In genomic region chr14:60653388-60653690, GRCh38 we compare ENCODE assay signal across 15 cellular contexts. TPM values are rescaled to one million over a fixed set of nuclear protein-coding genes. Genes with fewer than 3 reads are reported as not detected.
DNase-seq lines count a peak whose midpoint lies in the region; ATAC-seq and TF ChIP-seq lines count a peak whose summit lies in the region.
"Had no signal": no experiment of that assay in that cellular context is flagged by ENCODE, and none has a peak within 500 bp of the region (broad histone marks: within the 10 kb centered on the region; RNA-seq: fewer than 3 reads in every experiment).

No MANE protein-coding gene starts in this region.

- TF ChIP-seq CTCF in coronary artery (IDR thresholded peaks at IDR 0.05), result no peak
- no peak for TF ChIP-seq CTCF in neural progenitor cell (IDR thresholded peaks at IDR 0.05)

- peak overlapping the region; percentile 65 for H3K4me2 ChIP-seq in neural progenitor cell
- H3K4me2 ChIP-seq: A549 had no signal

- peaks cover 100% of the 10 kb centered on the region for H3K27me3 ChIP-seq in neural progenitor cell
- peaks cover 50% of the 10 kb centered on the region for H3K27me3 ChIP-seq in effector memory CD4-positive, alpha-beta T cell (replicated peaks; ENCODE audit: control insufficient read depth, insufficient read depth, low read length, poor library complexity, severe bottlenecking)

- H3K9ac ChIP-seq in neural progenitor cell, result no peak overlapping the region

- H3K27ac Mint-ChIP-seq in neural progenitor cell, result peak overlapping the region; percentile 69
- H3K27ac Mint-ChIP-seq: natural killer cell had no signal

- peaks cover 9% of the 10 kb centered on the region for H3K9me3 Mint-ChIP-seq in neural progenitor cell
- H3K9me3 Mint-ChIP-seq: natural killer cell had no signal

- peaks cover 60% of the 10 kb centered on the region for H4K20me1 ChIP-seq in neural progenitor cell (ENCODE audit: low read depth)

- no peak overlapping the region for H2AFZ ChIP-seq in neural progenitor cell (replicated peaks)

- no peaks in the 10 kb centered on the region for H3K36me3 Mint-ChIP-seq in neural progenitor cell
- H3K36me3 Mint-ChIP-seq: natural killer cell had no signal

- ATAC-seq in GM21447 (IDR thresholded peaks at IDR 0.05; ENCODE audit: unreplicated experiment), result no peak
- ATAC-seq: A549 had no signal

- H3K4me3 ChIP-seq in coronary artery (peak overlapping the region; percentile 14), neural progenitor cell (peak overlapping the region; percentile 21)
- no peak overlapping the region for H3K4me3 ChIP-seq in effector memory CD4-positive, alpha-beta T cell (ENCODE audit: insufficient read depth, low read depth, low read length, poor library complexity, severe bottlenecking)
- H3K4me3 ChIP-seq: A549 had no signal

- no peak overlapping the region for H3K27ac ChIP-seq in coronary artery
- no peak overlapping the region for H3K27ac ChIP-seq in neural progenitor cell
- no peak overlapping the region for H3K27ac ChIP-seq in effector memory CD4-positive, alpha-beta T cell (ENCODE audit: insufficient read depth, low read length, poor library complexity, severe bottlenecking)
- H3K27ac ChIP-seq: A549 had no signal

- no peaks in the 10 kb centered on the region for H3K9me3 ChIP-seq in neural progenitor cell (ENCODE audit: low read depth)
- no peaks in the 10 kb centered on the region for H3K9me3 ChIP-seq in effector memory CD4-positive, alpha-beta T cell (ENCODE audit: control insufficient read depth, low read length)
- H3K9me3 ChIP-seq: A549 had no signal

- H3K36me3 ChIP-seq in neural progenitor cell, result no peaks in the 10 kb centered on the region
- no peaks in the 10 kb centered on the region for H3K36me3 ChIP-seq in effector memory CD4-positive, alpha-beta T cell (ENCODE audit: control insufficient read depth, insufficient read depth, low read length)

- DNase-seq in NCI-H1092 treated with DMSO at 0.1 percent for 48 hours (lab: John Stamatoyannopoulos, UW), result peak; percentile 74
- DNase-seq in NCI-H1092 (lab: John Stamatoyannopoulos, UW), result no peak
- peak; percentile 53 for DNase-seq in LHCN-M2 (ENCODE audit: low read depth)
- no peak for DNase-seq in coronary artery (ENCODE audit: low spot score)
- peak; percentile 64 for DNase-seq in neural progenitor cell (ENCODE audit: low spot score)
- DNase-seq in HK-2 (ENCODE audit: unreplicated experiment), result no peak
- no peak for DNase-seq in effector memory CD4-positive, alpha-beta T cell
- DNase-seq: central memory CD4-positive, alpha-beta T cell; hippocampal formation; natural killer cell; NCI-H2081; Right ventricle myocardium superior; stimulated activated CD4-positive, alpha-beta T cell treated with anti-CD3 and anti-CD28 coated beads, Interleukin-4, amount 100 ng/mL, for 4 hours had no signal

- peaks cover 52% of the 10 kb centered on the region for H3K4me1 ChIP-seq in neural progenitor cell
- peaks cover 32% of the 10 kb centered on the region for H3K4me1 ChIP-seq in effector memory CD4-positive, alpha-beta T cell (ENCODE audit: control insufficient read depth, insufficient read depth, low read length, poor library complexity, severe bottlenecking)

- H3K4me3 Mint-ChIP-seq in neural progenitor cell, result no peak overlapping the region
- H3K4me3 Mint-ChIP-seq: natural killer cell had no signal

- peaks cover 88% of the 10 kb centered on the region for H3K27me3 Mint-ChIP-seq in neural progenitor cell (ENCODE audit: insufficient read depth, low read depth)

- H3K4me1 Mint-ChIP-seq in neural progenitor cell, result peaks cover 48% of the 10 kb centered on the region

- H3K79me2 ChIP-seq in neural progenitor cell (ENCODE audit: low read depth), result no peaks in the 10 kb centered on the region

- peaks cover 79% of the 10 kb centered on the region for H3F3A ChIP-seq in neural progenitor cell (ENCODE audit: low read depth)

RNA-seq across cellular contexts. Expression of gene SIX1, which starts 4.1 kb away (rescaled TPM):
- total RNA-seq in LHCN-M2 (2014; rRNA removed) (156 and 183 TPM in 2 replicates), neural progenitor cell (ENCODE audit: low replicate concordance) (0.28 TPM in 1 of 2 replicates, not detected in the other)
- 68.4 TPM for polyA plus RNA-seq in LHCN-M2 (2012)
- total RNA-seq: natural killer cell, Right ventricle myocardium superior had no signal

Comparison
In these comparisons a context has a peak if more than half of its experiments do, and no peak if none do; other contexts are left out.
1. DNase-seq: peak in NCI-H1092 treated with DMSO at 0.1 percent for 48 hours (single experiment), LHCN-M2 (single experiment) and neural progenitor cell (single experiment); none in NCI-H1092 (single experiment), coronary artery (single experiment), HK-2 (single experiment) and effector memory CD4-positive, alpha-beta T cell (0 of 3).
2. RNA of gene SIX1, which starts 4.1 kb away (total RNA-seq): 156 to 183 TPM in LHCN-M2; 0.28 TPM in neural progenitor cell; every median in the first group is over 100 times any median in the second.